Comparison of ENCODE assay signal across 16 cellular contexts in genomic region chr2:166593403-166593802, GRCh38.
A peak's percentile ranks its signal among the peaks of the same experiment; 100 is the strongest.
DNase-seq lines count a peak whose midpoint lies in the region; ATAC-seq, FAIRE-seq and TF ChIP-seq lines count a peak whose summit lies in the region.
"Had no signal": no experiment of that assay in that cellular context is flagged by ENCODE, and none has a peak within 500 bp of the region (broad histone marks: within the 10 kb centered on the region; RNA-seq: fewer than 3 reads in every experiment).

No MANE protein-coding gene starts in this region.

- DNase-seq in AG10803 (ENCODE audit: low read depth) = peak; percentile 51
- DNase-seq in LHCN-M2 (ENCODE audit: low read depth) = peak; percentile 7
- peak; percentile 68 for DNase-seq in bronchial epithelial cell (ENCODE audit: low read depth)
- peak; percentile 89 for DNase-seq in iris pigment epithelial cell (ENCODE audit: low read depth)
- DNase-seq in HUDEP-2 (lab: John Stamatoyannopoulos, UW; ENCODE audit: unreplicated experiment in 76 of 76) = no peak
- DNase-seq in NCI-H82 (lab: John Stamatoyannopoulos, UW) = no peak
- no peak for DNase-seq in activated CD4-positive, alpha-beta T cell treated with anti-CD3 and anti-CD28 coated beads for 48 hours
- DNase-seq: activated CD4-positive, alpha-beta memory T cell treated with anti-CD3 and anti-CD28 coated beads for 36 hours; activated naive CD8-positive, alpha-beta T cell treated with anti-CD3 and anti-CD28 coated beads, Interleukin-2, amount 50 U/mL, for 24 hours; colonic mucosa; hippocampal formation; Karpas-422; left cardiac atrium had no signal

- FAIRE-seq in bronchial epithelial cell (lab: Jason Lieb, UNC) = no peak
- FAIRE-seq: TTC549 had no signal

- H3K4me3 ChIP-seq in AG10803 (ENCODE audit: low read length) = no peak overlapping the region
- H3K4me3 ChIP-seq in bronchial epithelial cell (ENCODE audit: low read depth, low read length) = no peak overlapping the region
- H3K4me3 ChIP-seq: colonic mucosa, SK-N-MC had no signal

- no peak for TF ChIP-seq CTCF in AG10803 (conservative IDR thresholded peaks at IDR 0.05; ENCODE audit: low read length)
- no peak for TF ChIP-seq CTCF in bronchial epithelial cell (IDR thresholded peaks at IDR 0.05; ENCODE audit: insufficient read depth, low read length, severe bottlenecking)

- no peaks in the 10 kb centered on the region for H3K27me3 ChIP-seq in bronchial epithelial cell (ENCODE audit: control insufficient read depth, insufficient read depth, low read length)
- H3K27me3 ChIP-seq: colonic mucosa had no signal

- no peaks in the 10 kb centered on the region for H3K36me3 ChIP-seq in bronchial epithelial cell (ENCODE audit: control insufficient read depth, insufficient read depth, low read length)
- H3K36me3 ChIP-seq: colonic mucosa had no signal

- no peak for ATAC-seq in HG02938 (IDR thresholded peaks at IDR 0.05; ENCODE audit: unreplicated experiment)
- ATAC-seq: activated naive CD8-positive, alpha-beta T cell treated with anti-CD3 and anti-CD28 coated beads, Interleukin-2, amount 50 U/mL, for 24 hours; left cardiac atrium had no signal

Comparison
In these comparisons a context has a peak if more than half of its experiments do, and no peak if none do; other contexts are left out.
1. DNase-seq: peak in AG10803 (single experiment), LHCN-M2 (single experiment), bronchial epithelial cell (single experiment) and iris pigment epithelial cell (single experiment); none in HUDEP-2 (0 of 76), NCI-H82 (single experiment) and activated CD4-positive, alpha-beta T cell treated with anti-CD3 and anti-CD28 coated beads for 48 hours (single experiment).